Comparison of ENCODE assay signal across 19 cellular contexts in the genomic region with DNA sequence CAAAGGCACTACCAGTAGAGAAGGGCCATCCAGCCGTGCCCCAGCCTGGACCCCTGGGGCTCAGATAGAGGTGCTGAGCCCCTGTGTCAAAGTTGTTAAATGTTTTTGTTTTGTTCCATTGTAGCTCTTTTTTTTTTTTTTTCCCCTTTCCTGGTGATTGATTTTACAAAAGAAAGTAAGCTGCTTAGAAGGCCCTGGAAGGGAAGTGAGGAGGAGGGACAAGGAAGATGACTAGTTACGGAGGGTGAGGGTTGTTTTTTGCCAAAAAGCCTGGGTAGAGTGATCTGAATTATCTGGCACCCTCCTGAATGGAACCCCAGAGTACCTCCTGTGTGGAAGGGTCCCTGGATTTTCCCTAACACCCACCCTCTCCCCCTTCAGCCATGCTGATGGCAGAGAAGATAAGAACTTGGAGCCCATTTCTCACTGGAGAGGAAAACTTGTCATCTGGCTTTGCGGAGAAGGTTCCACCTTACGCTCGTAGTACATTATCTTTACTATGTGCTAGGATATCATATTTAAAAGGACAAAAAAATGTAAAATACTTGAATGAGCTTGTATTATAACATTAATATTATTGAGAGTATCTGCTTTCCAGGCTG. TPM values are rescaled to one million over a fixed set of nuclear protein-coding genes. Genes with fewer than 3 reads are reported as not detected.
DNase-seq lines count a peak whose midpoint lies in the region; ATAC-seq and TF ChIP-seq lines count a peak whose summit lies in the region.
"Had no signal": no experiment of that assay in that cellular context is flagged by ENCODE, and none has a peak within 500 bp of the region (broad histone marks: within the 10 kb centered on the region; RNA-seq: fewer than 3 reads in every experiment).

No MANE protein-coding gene starts in this region.

- peaks cover 22 to 47% of the 10 kb centered on the region in 2 experiments for H3K79me1 ChIP-seq in IMR-90 (ENCODE audit: low read depth in 1 of 2, low read length in 2 of 2)

- TF ChIP-seq CTCF in MCF 10A (IDR thresholded peaks at IDR 0.05; ENCODE audit: unreplicated experiment) (no peak), breast epithelium (IDR thresholded peaks at IDR 0.05) (no peak), IMR-90 (conservative IDR thresholded peaks at IDR 0.05; ENCODE audit: low read depth, low read length) (no peak), endothelial cell (IDR thresholded peaks at IDR 0.05; ENCODE audit: unreplicated experiment) (no peak)

- H3K14ac ChIP-seq in IMR-90 (replicated peaks; ENCODE audit: low read depth, low read length), result no peak overlapping the region

- no peak overlapping the region for H2BK20ac ChIP-seq in IMR-90 (ENCODE audit: low read depth, low read length)

- no peak overlapping the region for H2BK120ac ChIP-seq in IMR-90 (ENCODE audit: low read depth, low read length)

- H3K4ac ChIP-seq in IMR-90 (ENCODE audit: low read depth, low read length), result no peak overlapping the region

- H3K27me3 Mint-ChIP-seq in MCF 10A (ENCODE audit: insufficient read depth, unreplicated experiment), result no peaks in the 10 kb centered on the region
- peaks cover 11% of the 10 kb centered on the region for H3K27me3 Mint-ChIP-seq in endothelial cell (ENCODE audit: unreplicated experiment)
- no peaks in the 10 kb centered on the region for H3K27me3 Mint-ChIP-seq in stimulated activated memory B cell treated with anti-CD40 and anti-IgM and Interleukin-4, amounts not matched to agents 10 μg/mL and 1 μg/mL and 100 μg/mL, for 72 hours

- H3K4me3 Mint-ChIP-seq in MCF 10A (ENCODE audit: unreplicated experiment) (no peak overlapping the region), endothelial cell (ENCODE audit: unreplicated experiment) (no peak overlapping the region)
- H3K4me3 Mint-ChIP-seq in stimulated activated memory B cell treated with anti-CD40 and anti-IgM and Interleukin-4, amounts not matched to agents 10 μg/mL and 1 μg/mL and 100 μg/mL, for 72 hours, result no peak overlapping the region

- no peak overlapping the region for H4K91ac ChIP-seq in IMR-90 (ENCODE audit: insufficient read depth, low read depth, low read length)

- H3K56ac ChIP-seq in IMR-90 (ENCODE audit: extremely low read depth, insufficient read depth, low read length), result no peak overlapping the region

- H2BK5ac ChIP-seq in IMR-90 (ENCODE audit: low read depth, low read length, poor library complexity, severe bottlenecking), result no peak overlapping the region

- H3K23ac ChIP-seq in IMR-90 (ENCODE audit: low read depth, low read length), result no peak overlapping the region

- peaks cover 9% of the 10 kb centered on the region; the same call in 1 of the 2 replicates for H3K9me1 ChIP-seq in IMR-90 (ENCODE audit: insufficient read depth, low read length)

- no peak overlapping the region for H3K4me2 ChIP-seq in IMR-90 (ENCODE audit: low read depth, low read length)

- H3K27me3 ChIP-seq in breast epithelium, result no peaks in the 10 kb centered on the region
- H3K27me3 ChIP-seq in IMR-90 (ENCODE audit: control insufficient read depth, insufficient read depth, low read length), result no peaks in the 10 kb centered on the region
- H3K27me3 ChIP-seq: left lung, sigmoid colon, tibial artery had no signal

- intact Hi-C loops in MCF 10A (cut with micrococcal nuclease), result no loop called here
- intact Hi-C loops in breast epithelium (cut with DNase I; ENCODE audit: low total_unique reads), result no loop called here
- intact Hi-C loops in IMR-90 (cut with micrococcal nuclease), result no loop called here

- H4K20me1 ChIP-seq in IMR-90 (ENCODE audit: insufficient read depth, low read length), result peaks cover 4% of the 10 kb centered on the region; the same call in 1 of the 2 replicates

- H3K4me1 Mint-ChIP-seq in MCF 10A (ENCODE audit: insufficient read depth, unreplicated experiment) (peaks cover 12% of the 10 kb centered on the region), endothelial cell (ENCODE audit: unreplicated experiment) (peaks cover 19% of the 10 kb centered on the region)
- H3K4me1 Mint-ChIP-seq in stimulated activated memory B cell treated with anti-CD40 and anti-IgM and Interleukin-4, amounts not matched to agents 10 μg/mL and 1 μg/mL and 100 μg/mL, for 72 hours, result peaks cover 25% of the 10 kb centered on the region

- H3K9ac ChIP-seq in IMR-90 (ENCODE audit: low read depth, low read length), result no peak overlapping the region

- H3K27ac Mint-ChIP-seq in MCF 10A (ENCODE audit: low read depth, unreplicated experiment), result peak overlapping the region; percentile 5
- H3K27ac Mint-ChIP-seq in endothelial cell (ENCODE audit: unreplicated experiment), result peak overlapping the region; percentile 48
- peak overlapping the region; percentile 76 for H3K27ac Mint-ChIP-seq in stimulated activated memory B cell treated with anti-CD40 and anti-IgM and Interleukin-4, amounts not matched to agents 10 μg/mL and 1 μg/mL and 100 μg/mL, for 72 hours

- H3K4me1 ChIP-seq in breast epithelium (no peaks in the 10 kb centered on the region), IMR-90 (ENCODE audit: control insufficient read depth, insufficient read depth, low read length) (no peaks in the 10 kb centered on the region)
- H3K4me1 ChIP-seq: tibial artery had no signal

- POLR2A ChIA-PET in MCF 10A (lab: Yijun Ruan, JAX) (interaction anchor here (0.6 kb wide), 1 partner anchor 185 kb away, joined by 3 read pairs; no protein-coding TSS in a partner anchor), IMR-90 (lab: Charles Lee; ENCODE audit: unreplicated experiment) (interaction anchor here (0.6 kb wide), 1 partner anchor 12 kb away, joined by 9 read pairs; no protein-coding TSS in a partner anchor)

- no peak overlapping the region for H3K18ac ChIP-seq in IMR-90 (ENCODE audit: low read depth, low read length)

- H2AFZ ChIP-seq in IMR-90 (replicated peaks; ENCODE audit: low read length, poor library complexity), result no peak overlapping the region

- TF ChIP-seq POLR2A in breast epithelium (IDR thresholded peaks at IDR 0.05) (no peak), IMR-90 (IDR thresholded peaks at IDR 0.05; ENCODE audit: low read depth, low read length) (no peak)

- ATAC-seq in IMR-90 (ENCODE audit: low read depth) (no peak), GM19351 (IDR thresholded peaks at IDR 0.05; ENCODE audit: unreplicated experiment) (no peak)
- no peak for ATAC-seq in stimulated activated memory B cell treated with anti-CD40 and anti-IgM and Interleukin-4, amounts not matched to agents 10 μg/mL and 1 μg/mL and 100 μg/mL, for 72 hours
- ATAC-seq: GM12878, left lung had no signal

- dilution Hi-C loops in IMR-90 (cut with HindIII; ENCODE audit: low sequenced_read_pairs, unreplicated experiment), result no loop called here

- no peak overlapping the region for H2AK9ac ChIP-seq in IMR-90 (replicated peaks; ENCODE audit: low read depth, low read length, poor library complexity)

- in situ Hi-C loops in IMR-90 (cut with MboI; ENCODE audit: low sequenced_read_pairs), result loop anchor here (25.0 kb wide), 1 partner anchor 355 kb away; no protein-coding TSS in a partner anchor

- H3K36me3 Mint-ChIP-seq in MCF 10A (ENCODE audit: insufficient read depth, unreplicated experiment) (peaks cover 97% of the 10 kb centered on the region), endothelial cell (ENCODE audit: low read depth, unreplicated experiment) (peaks cover 54% of the 10 kb centered on the region)
- H3K36me3 Mint-ChIP-seq in stimulated activated memory B cell treated with anti-CD40 and anti-IgM and Interleukin-4, amounts not matched to agents 10 μg/mL and 1 μg/mL and 100 μg/mL, for 72 hours, result peaks cover 65% of the 10 kb centered on the region

- no peak for TF ChIP-seq RAD21 in IMR-90 (IDR thresholded peaks at IDR 0.05; ENCODE audit: low read length)

- H3K27ac ChIP-seq in breast epithelium (peak overlapping the region in 1 of 2 donors; percentile 29), IMR-90 (ENCODE audit: insufficient read depth, low read length) (no peak overlapping the region)

- H3K9me3 Mint-ChIP-seq in MCF 10A (ENCODE audit: unreplicated experiment) (no peaks in the 10 kb centered on the region), endothelial cell (ENCODE audit: unreplicated experiment) (no peaks in the 10 kb centered on the region)
- H3K9me3 Mint-ChIP-seq in stimulated activated memory B cell treated with anti-CD40 and anti-IgM and Interleukin-4, amounts not matched to agents 10 μg/mL and 1 μg/mL and 100 μg/mL, for 72 hours, result no peaks in the 10 kb centered on the region

- no peak overlapping the region for H2BK15ac ChIP-seq in IMR-90 (ENCODE audit: low read depth, low read length)

- H4K8ac ChIP-seq in IMR-90 (ENCODE audit: low read depth in 2 of 2, low read length in 2 of 2), result no peak overlapping the region

- WGBS in IMR-90 (ENCODE audit: extremely low coverage in 2 of 2, insufficient read length in 1 of 2), 2 experiments, result 100% methylated on average over 1 of the region's 5 CpGs; no CpG with 5 or more reads in 1 of the 2 experiments

- TSS peak; percentile 22 for BruUV-seq in MCF 10A (replicated peaks; lab: Mats Ljungman, UMichigan)
- TSS peak; percentile 46 for BruUV-seq in IMR-90 (replicated peaks; lab: Mats Ljungman, UMichigan)

- H3K36me3 ChIP-seq in breast epithelium (peaks cover 5% of the 10 kb centered on the region), IMR-90 (ENCODE audit: control insufficient read depth, insufficient read depth, low read length) (peaks cover 68% of the 10 kb centered on the region)

- CTCF ChIA-PET in MCF 10A (lab: Yijun Ruan, JAX), result no interaction called here
- CTCF ChIA-PET in IMR-90 (lab: Yijun Ruan, JAX), result interaction anchor here (0.6 kb wide), 2 partner anchors 16 to 345 kb away, joined by 4 read pairs; no protein-coding TSS in a partner anchor

- H3K9me3 ChIP-seq in breast epithelium, result no peaks in the 10 kb centered on the region
- H3K9me3 ChIP-seq in IMR-90 (ENCODE audit: control insufficient read depth, insufficient read depth, low read length), result no peaks in the 10 kb centered on the region
- H3K9me3 ChIP-seq: left lung, sigmoid colon, tibial artery had no signal

- H4K5ac ChIP-seq in IMR-90 (ENCODE audit: low read depth, low read length), result no peak overlapping the region

- DNase-seq in MCF 10A (ENCODE audit: unreplicated experiment) (no peak), breast epithelium (ENCODE audit: low spot score in 2 of 2) (no peak), IMR-90 (no peak), endothelial cell (ENCODE audit: low spot score) (no peak), dedifferentiated amniotic fluid mesenchymal stem cell (ENCODE audit: extremely low spot score) (no peak)
- no peak for DNase-seq in stimulated activated CD4-positive, alpha-beta T cell treated with anti-CD3 and anti-CD28 coated beads, Interleukin-1b, Interleukin-23, amount 100 ng/mL, for 48 hours
- DNase-seq: activated naive CD4-positive, alpha-beta T cell treated with Interleukin-2 at 50 U/mL for 16 hours; aorta; cerebellar nuclear complex; head of caudate nucleus; left lung; NCI-H1436 treated with DMSO at 0.1 percent for 48 hours; NCI-H69; sigmoid colon; SW 1271; tibial artery had no signal

- H3K4me3 ChIP-seq in breast epithelium (no peak overlapping the region), IMR-90 (ENCODE audit: insufficient read depth, low read depth, low read length) (no peak overlapping the region)
- H3K4me3 ChIP-seq: GM12878, left lung, sigmoid colon, tibial artery had no signal

- H2AK5ac ChIP-seq in IMR-90 (ENCODE audit: low read depth, low read length), result no peak overlapping the region

RNA-seq across cellular contexts. Expression of a gene that starts 33.4 kb away (rescaled TPM):
- 0.79 and 2.1 TPM in 2 replicates for total RNA-seq in MCF 10A (2022)
- total RNA-seq in breast epithelium, result 100 to 1,000 TPM in 1 of 3 donors, 10 to 100 TPM in 2; 43.9 to 117 (median 52.5) TPM
- 4.2 and 4.3 TPM in 2 replicates for total RNA-seq in IMR-90 (2012; rRNA removed)
- polyA plus RNA-seq in IMR-90 (2012; rRNA removed), result 8.1 and 8.9 TPM in 2 replicates
- polyA plus RNA-seq in IMR-90 (2012; cell fraction: cytosol; rRNA removed), result 3.1 and 6.5 TPM in 2 replicates
- 7.3 and 16.5 TPM in 2 replicates for polyA plus RNA-seq in IMR-90 (2012; cell fraction: nucleus; rRNA removed; ENCODE audit: low replicate concordance)
- 9.3 TPM for total RNA-seq in endothelial cell (ENCODE audit: unreplicated experiment)

RNA-seq across cellular contexts. Expression of a gene that starts 41.4 kb away (rescaled TPM):
- 52.3 and 60.5 TPM in 2 replicates for total RNA-seq in MCF 10A (2022)
- 100 to 1,000 TPM in 1 of 3 donors, 10 to 100 TPM in 2; 78.7 to 180 (median 84.7) TPM for total RNA-seq in breast epithelium
- 49.1 and 53.3 TPM in 2 replicates for total RNA-seq in IMR-90 (2012; rRNA removed)
- 35.1 and 41.4 TPM in 2 replicates for polyA plus RNA-seq in IMR-90 (2012; rRNA removed)
- polyA plus RNA-seq in IMR-90 (2012; cell fraction: cytosol; rRNA removed), result 25.0 and 35.4 TPM in 2 replicates
- polyA plus RNA-seq in IMR-90 (2012; cell fraction: nucleus; rRNA removed; ENCODE audit: low replicate concordance), result 19.0 and 52.8 TPM in 2 replicates
- 65.6 TPM for total RNA-seq in endothelial cell (ENCODE audit: unreplicated experiment)

Comparison
In these comparisons a context has a peak if more than half of its experiments do, and no peak if none do; other contexts are left out.
1. H3K27ac Mint-ChIP-seq: peak in every context shown above with its lines; median percentile 76 in stimulated activated memory B cell treated with anti-CD40 and anti-IgM and Interleukin-4, amounts not matched to agents 10 μg/mL and 1 μg/mL and 100 μg/mL, for 72 hours; 48 in endothelial cell; 5 in MCF 10A.